10 cellular contexts compared by ENCODE assay signal in genomic region chr18:3257627-3258120, GRCh38. TPM values are rescaled to one million over a fixed set of nuclear protein-coding genes. Genes with fewer than 3 reads are reported as not detected.
A peak's percentile ranks its signal among the peaks of the same experiment; 100 is the strongest.
DNase-seq lines count a peak whose midpoint lies in the region; ATAC-seq lines count a peak whose summit lies in the region.
"Had no signal": no experiment of that assay in that cellular context is flagged by ENCODE, and none has a peak within 500 bp of the region (broad histone marks: within the 10 kb centered on the region; RNA-seq: fewer than 3 reads in every experiment).

No MANE protein-coding gene starts in this region.

- no peaks in the 10 kb centered on the region for H3K9me3 ChIP-seq in T-helper 17 cell (ENCODE audit: control insufficient read depth, low read length, poor library complexity, severe bottlenecking)
- no peaks in the 10 kb centered on the region for H3K9me3 ChIP-seq in MG63

- peaks cover 64% of the 10 kb centered on the region for H3K36me3 Mint-ChIP-seq in activated CD4-positive, alpha-beta T cell treated with anti-CD3 and anti-CD28 coated beads for 36 hours (ENCODE audit: low read depth)
- H3K36me3 Mint-ChIP-seq in T-helper 17 cell (ENCODE audit: low read depth) (peaks cover 14% of the 10 kb centered on the region), immature natural killer cell (peaks cover 39 to 60% (median 45%) of the 10 kb centered on the region in 3 donors)
- H3K36me3 Mint-ChIP-seq in stimulated activated effector memory CD8-positive, alpha-beta T cell treated with anti-CD3 and anti-CD28 coated beads, Interleukin-12 subunit alpha, Interleukin-12 subunit beta, amount 100 ng/mL, for 72 hours: peaks cover 70% of the 10 kb centered on the region

- no peaks in the 10 kb centered on the region for H3K27me3 Mint-ChIP-seq in activated CD4-positive, alpha-beta T cell treated with anti-CD3 and anti-CD28 coated beads for 36 hours
- H3K27me3 Mint-ChIP-seq in T-helper 17 cell: no peaks in the 10 kb centered on the region
- H3K27me3 Mint-ChIP-seq in immature natural killer cell (ENCODE audit: low read depth in 3 of 3): peaks cover 9 to 15% (median 13%) of the 10 kb centered on the region in 3 donors

- DNase-seq in activated CD4-positive, alpha-beta T cell treated with anti-CD3 and anti-CD28 coated beads for 36 hours: no peak
- no peak for DNase-seq in activated CD4-positive, alpha-beta T cell treated with anti-CD3 and anti-CD28 coated beads for 4 hours
- DNase-seq in T-helper 17 cell (no peak), immature natural killer cell (no peak), MG63 (no peak), globus pallidus (ENCODE audit: low spot score) (no peak)
- no peak for DNase-seq in stimulated activated effector memory CD8-positive, alpha-beta T cell treated with anti-CD3 and anti-CD28 coated beads, Interleukin-12 subunit alpha, Interleukin-12 subunit beta, amount 100 ng/mL, for 72 hours (ENCODE audit: low spot score in 2 of 2)
- no peak for DNase-seq in central memory CD4-positive, alpha-beta T cell
- DNase-seq: glutamatergic neuron, NCI-H526 treated with DMSO at 0.1 percent for 48 hours had no signal

- no peaks in the 10 kb centered on the region for H3K9me3 Mint-ChIP-seq in activated CD4-positive, alpha-beta T cell treated with anti-CD3 and anti-CD28 coated beads for 36 hours (ENCODE audit: low read depth)
- no peaks in the 10 kb centered on the region for H3K9me3 Mint-ChIP-seq in immature natural killer cell
- H3K9me3 Mint-ChIP-seq in stimulated activated effector memory CD8-positive, alpha-beta T cell treated with anti-CD3 and anti-CD28 coated beads, Interleukin-12 subunit alpha, Interleukin-12 subunit beta, amount 100 ng/mL, for 72 hours: no peaks in the 10 kb centered on the region

- H3K4me3 ChIP-seq in MG63: no peak overlapping the region

- peaks cover 71% of the 10 kb centered on the region for H3K36me3 ChIP-seq in MG63

- POLR2A ChIA-PET in activated CD4-positive, alpha-beta T cell treated with anti-CD3 and anti-CD28 coated beads for 36 hours (lab: Charles Lee): no interaction called here

- ATAC-seq in activated CD4-positive, alpha-beta T cell treated with anti-CD3 and anti-CD28 coated beads for 36 hours: no peak
- ATAC-seq in T-helper 17 cell: no peak
- ATAC-seq in stimulated activated effector memory CD8-positive, alpha-beta T cell treated with anti-CD3 and anti-CD28 coated beads, Interleukin-12 subunit alpha, Interleukin-12 subunit beta, amount 100 ng/mL, for 72 hours: no peak

- peaks cover 67% of the 10 kb centered on the region for H3K4me1 Mint-ChIP-seq in activated CD4-positive, alpha-beta T cell treated with anti-CD3 and anti-CD28 coated beads for 36 hours
- H3K4me1 Mint-ChIP-seq in T-helper 17 cell (peaks cover 64% of the 10 kb centered on the region), immature natural killer cell (peaks cover 78 to 86% of the 10 kb centered on the region in 2 donors)
- H3K4me1 Mint-ChIP-seq in stimulated activated effector memory CD8-positive, alpha-beta T cell treated with anti-CD3 and anti-CD28 coated beads, Interleukin-12 subunit alpha, Interleukin-12 subunit beta, amount 100 ng/mL, for 72 hours: peaks cover 79% of the 10 kb centered on the region

- intact Hi-C loops in activated CD4-positive, alpha-beta T cell treated with anti-CD3 and anti-CD28 coated beads for 36 hours (cut with DNase I, micrococcal nuclease): no loop called here

- no peaks in the 10 kb centered on the region for H3K27me3 ChIP-seq in MG63

- H3K4me3 Mint-ChIP-seq in activated CD4-positive, alpha-beta T cell treated with anti-CD3 and anti-CD28 coated beads for 36 hours: no peak overlapping the region
- H3K4me3 Mint-ChIP-seq in T-helper 17 cell (peak overlapping the region; percentile 15), immature natural killer cell (no peak overlapping the region)
- H3K4me3 Mint-ChIP-seq in stimulated activated effector memory CD8-positive, alpha-beta T cell treated with anti-CD3 and anti-CD28 coated beads, Interleukin-12 subunit alpha, Interleukin-12 subunit beta, amount 100 ng/mL, for 72 hours: no peak overlapping the region

- CTCF ChIA-PET in activated CD4-positive, alpha-beta T cell treated with anti-CD3 and anti-CD28 coated beads for 36 hours (lab: Charles Lee): no interaction called here

- H3K27ac Mint-ChIP-seq in activated CD4-positive, alpha-beta T cell treated with anti-CD3 and anti-CD28 coated beads for 36 hours: peak overlapping the region; percentile 53
- H3K27ac Mint-ChIP-seq in T-helper 17 cell: peak overlapping the region; percentile 95
- peak overlapping the region; percentile 72 to 100 (median 92) for H3K27ac Mint-ChIP-seq in immature natural killer cell
- peak overlapping the region; percentile 43 for H3K27ac Mint-ChIP-seq in stimulated activated effector memory CD8-positive, alpha-beta T cell treated with anti-CD3 and anti-CD28 coated beads, Interleukin-12 subunit alpha, Interleukin-12 subunit beta, amount 100 ng/mL, for 72 hours

RNA-seq across cellular contexts. Expression of gene MYL12B, which starts 4.3 kb away (rescaled TPM):
- 100 to 1,000 TPM; 282 to 301 TPM for total RNA-seq in activated CD4-positive, alpha-beta T cell treated with anti-CD3 and anti-CD28 coated beads for 36 hours
- total RNA-seq in T-helper 17 cell: 100 to 1,000 TPM; 172 to 178 TPM
- 1,000 to 10,000 TPM; 1,023 to 1,314 (median 1,183) TPM for polyA plus RNA-seq in immature natural killer cell
- total RNA-seq in MG63 (2014; rRNA removed; shearing (Covaris generic); ENCODE audit: low replicate concordance): 311 and 396 TPM in 2 replicates

RNA-seq across cellular contexts. Expression of gene MYL12A, which starts 10.1 kb away (rescaled TPM):
- total RNA-seq in activated CD4-positive, alpha-beta T cell treated with anti-CD3 and anti-CD28 coated beads for 36 hours: 100 to 1,000 TPM; 451 to 485 TPM
- 100 to 1,000 TPM; 480 to 500 TPM for total RNA-seq in T-helper 17 cell
- polyA plus RNA-seq in immature natural killer cell: 1,000 to 10,000 TPM; 2,810 to 4,711 (median 3,144) TPM
- total RNA-seq in MG63 (2014; rRNA removed; shearing (Covaris generic); ENCODE audit: low replicate concordance): 750 and 1,020 TPM in 2 replicates

RNA-seq across cellular contexts. Expression of gene MYOM1, which starts 37.9 kb away (rescaled TPM):
- total RNA-seq in activated CD4-positive, alpha-beta T cell treated with anti-CD3 and anti-CD28 coated beads for 36 hours: under 1 TPM; 0.89 to 0.95 TPM
- total RNA-seq in T-helper 17 cell: 1 to 10 TPM in 1 of 2 donors, under 1 TPM in 1; 0.92 to 3.2 TPM
- 1 to 10 TPM in 1 of 3 donors, under 1 TPM in 1, not detected in 1; 0.72 to 1.2 TPM for polyA plus RNA-seq in immature natural killer cell
- 0.03 and 0.05 TPM in 2 replicates for total RNA-seq in MG63 (2014; rRNA removed; shearing (Covaris generic); ENCODE audit: low replicate concordance)

Comparison
In these comparisons a context has a peak if more than half of its experiments do, and no peak if none do; other contexts are left out.
1. H3K27ac Mint-ChIP-seq: peak in every context shown above with its lines; median percentile 95 in T-helper 17 cell; 92 in immature natural killer cell; 53 in activated CD4-positive, alpha-beta T cell treated with anti-CD3 and anti-CD28 coated beads for 36 hours; 43 in stimulated activated effector memory CD8-positive, alpha-beta T cell treated with anti-CD3 and anti-CD28 coated beads, Interleukin-12 subunit alpha, Interleukin-12 subunit beta, amount 100 ng/mL, for 72 hours.